In the genomic region with DNA sequence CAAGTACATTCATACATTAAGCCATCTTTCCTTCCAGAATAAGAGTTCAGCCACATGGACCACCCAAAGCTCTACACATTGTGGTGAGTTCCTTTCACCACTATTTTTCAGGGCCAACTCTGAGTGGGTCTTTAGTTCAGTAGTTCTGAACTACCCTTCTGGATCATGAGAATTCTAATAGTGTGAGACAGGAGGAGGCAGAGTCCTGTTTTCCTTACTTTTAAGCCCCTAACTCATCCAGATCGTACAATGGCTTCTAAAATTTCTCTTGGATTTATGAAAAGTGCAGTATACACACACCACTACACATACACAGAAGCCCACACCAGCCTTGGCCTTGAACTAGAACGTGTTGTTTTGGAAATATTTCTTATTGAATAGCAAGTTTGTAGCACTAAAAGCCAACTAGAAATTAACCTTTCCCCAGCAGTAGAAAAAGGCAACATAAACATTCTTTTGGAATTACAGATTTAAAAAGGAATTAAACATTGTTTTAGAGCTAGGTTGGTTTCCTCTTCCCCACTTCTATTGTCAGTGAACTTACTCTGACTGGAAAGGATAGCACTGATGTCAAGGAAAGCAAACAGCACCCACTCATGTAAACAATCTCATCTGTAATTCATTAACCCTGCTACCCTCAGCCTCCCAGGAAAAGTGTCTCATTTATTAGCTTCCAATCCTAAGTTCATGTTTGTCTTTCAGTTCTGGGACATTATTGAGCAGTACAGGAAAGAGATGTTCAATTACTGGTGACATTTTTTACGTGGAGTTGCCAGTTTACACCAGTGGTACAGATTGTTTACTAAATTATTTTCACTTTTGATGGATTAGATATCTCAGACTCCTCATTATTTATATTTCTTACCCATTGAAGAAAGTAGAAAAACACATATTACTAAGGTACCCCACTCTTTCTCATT, we compare ENCODE assay signal across 15 cellular contexts.
DNase-seq lines count a peak whose midpoint lies in the region; ATAC-seq and TF ChIP-seq lines count a peak whose summit lies in the region.
"Had no signal": no experiment of that assay in that cellular context is flagged by ENCODE, and none has a peak within 500 bp of the region (broad histone marks: within the 10 kb centered on the region; RNA-seq: fewer than 3 reads in every experiment).

No MANE protein-coding gene starts in this region.

- peaks cover 0 to 5% of the 10 kb centered on the region in 2 donors for H3K4me1 ChIP-seq in right atrium auricular region

- no peaks in the 10 kb centered on the region for H3K9me3 ChIP-seq in right atrium auricular region

- no peak for ATAC-seq in GM18520 (IDR thresholded peaks at IDR 0.05; ENCODE audit: unreplicated experiment)
- ATAC-seq: activated CD8-positive, alpha-beta memory T cell treated with anti-CD3 and anti-CD28 coated beads, Interleukin-2, amount 10 ng/mL, durations not matched to agents 7 days and 5 days; stimulated activated naive B cell treated with anti-CD40 and anti-IgM and Interleukin-4, amounts not matched to agents 10 μg/mL and 1 μg/mL and 100 μg/mL, for 72 hours had no signal

- H3K27me3 ChIP-seq in kidney epithelial cell (ENCODE audit: control insufficient read depth, insufficient read depth, low read length) (no peaks in the 10 kb centered on the region), right atrium auricular region (no peaks in the 10 kb centered on the region)

- WGBS in lower leg skin, 2 donors, result 54 to 58% methylated on average over 3 of the region's 3 CpGs

- TF ChIP-seq CTCF in astrocyte of the spinal cord (IDR thresholded peaks at IDR 0.05; ENCODE audit: low read depth, low read length) (no peak), kidney epithelial cell (IDR thresholded peaks at IDR 0.05; ENCODE audit: insufficient read depth, low read length, poor library complexity, severe bottlenecking) (no peak), right atrium auricular region (IDR thresholded peaks at IDR 0.05) (no peak), lower leg skin (IDR thresholded peaks at IDR 0.05) (no peak)

- H3K4me3 ChIP-seq in astrocyte of the spinal cord (ENCODE audit: low read depth, low read length) (no peak overlapping the region), kidney epithelial cell (ENCODE audit: low read depth, low read length) (no peak overlapping the region), right atrium auricular region (no peak overlapping the region), lower leg skin (ENCODE audit: low read depth, poor library complexity, severe bottlenecking) (no peak overlapping the region)

- no peak for TF ChIP-seq POLR2A in lower leg skin (IDR thresholded peaks at IDR 0.05)

- DNase-seq in ELR (ENCODE audit: low read depth) (peak; percentile 2), astrocyte of the spinal cord (ENCODE audit: low read depth, low spot score) (peak; percentile 9), kidney epithelial cell (ENCODE audit: low read depth) (peak; percentile 34), renal cortical epithelial cell (ENCODE audit: low read depth) (peak; percentile 94), right atrium auricular region (ENCODE audit: low spot score) (no peak), T-helper 2 cell (no peak), lower leg skin (ENCODE audit: low spot score in 2 of 2) (no peak)
- DNase-seq: activated CD8-positive, alpha-beta memory T cell treated with anti-CD3 and anti-CD28 coated beads, Interleukin-2, amount 10 ng/mL, durations not matched to agents 7 days and 5 days; activated naive CD4-positive, alpha-beta T cell; caudate nucleus; hypothalamus; NCI-H1048; stimulated activated CD4-positive, alpha-beta T cell treated with anti-CD3 and anti-CD28 coated beads, Interleukin-4, amount 100 ng/mL, for 4 hours; stimulated activated naive B cell treated with anti-CD40 and anti-IgM and Interleukin-4, amounts not matched to agents 10 μg/mL and 1 μg/mL and 100 μg/mL, for 72 hours had no signal

- no peak overlapping the region for H3K27ac ChIP-seq in right atrium auricular region

- no peaks in the 10 kb centered on the region for H3K36me3 ChIP-seq in kidney epithelial cell (ENCODE audit: control insufficient read depth, insufficient read depth, low read length)
- H3K36me3 ChIP-seq in right atrium auricular region, result no peaks in the 10 kb centered on the region

- in situ Hi-C loops in astrocyte of the spinal cord (cut with HindIII; ENCODE audit: low sequenced_read_pairs), result no loop called here

- intact Hi-C loops in lower leg skin (cut with DNase I; ENCODE audit: low total_unique reads), result no loop called here

Comparison
In these comparisons a context has a peak if more than half of its experiments do, and no peak if none do; other contexts are left out.
1. DNase-seq: peak in ELR (single experiment), astrocyte of the spinal cord (single experiment), kidney epithelial cell (single experiment) and renal cortical epithelial cell (single experiment); none in right atrium auricular region (single experiment), T-helper 2 cell (0 of 5) and lower leg skin (0 of 2).